Comparison of ENCODE assay signal across 9 cellular contexts in genomic region chr2:26745609-26746327, GRCh38. TPM values are rescaled to one million over a fixed set of nuclear protein-coding genes. Genes with fewer than 3 reads are reported as not detected.
DNase-seq lines count a peak whose midpoint lies in the region; ATAC-seq and TF ChIP-seq lines count a peak whose summit lies in the region.
"Had no signal": no experiment of that assay in that cellular context is flagged by ENCODE, and none has a peak within 500 bp of the region (broad histone marks: within the 10 kb centered on the region; RNA-seq: fewer than 3 reads in every experiment).

No MANE protein-coding gene starts in this region.

- H3K27ac Mint-ChIP-seq in T-cell = no peak overlapping the region

- intact Hi-C loops in left ventricle myocardium superior (cut with micrococcal nuclease) = loop anchor here (2.0 kb wide), 1 partner anchor 141 kb away; no protein-coding TSS in a partner anchor

- no peaks in the 10 kb centered on the region for H3K27me3 Mint-ChIP-seq in T-cell

- POLR2A ChIA-PET in T-cell (lab: Charles Lee) = interaction anchor here in 1 of 2 donors (0.6 kb wide), 1 partner anchor 137 kb away, joined by 8 read pairs; no protein-coding TSS in a partner anchor

- H3K4me3 Mint-ChIP-seq in T-cell = no peak overlapping the region

- ATAC-seq in T-cell (replicated peaks in 1 of 4) = peak; percentile 74 to 78 (median 77)
- ATAC-seq in left ventricle myocardium superior = peak; percentile 91
- ATAC-seq in HG03442 (IDR thresholded peaks at IDR 0.05; ENCODE audit: unreplicated experiment) = no peak

- no peak overlapping the region for H3K4me3 ChIP-seq in retinal pigment epithelial cell (ENCODE audit: low read length)
- H3K4me3 ChIP-seq: skin epidermis had no signal

- H3K9me3 Mint-ChIP-seq in T-cell = no peaks in the 10 kb centered on the region

- H3K36me3 Mint-ChIP-seq in T-cell = no peaks in the 10 kb centered on the region

- peak; percentile 92 for TF ChIP-seq CTCF in retinal pigment epithelial cell (conservative IDR thresholded peaks at IDR 0.05; ENCODE audit: low read depth, low read length)

- CTCF ChIA-PET in T-cell (lab: Charles Lee) = interaction anchor here (0.7 to 1.8 kb wide), 6 partner anchors 8 to 1220 kb away, joined by 3 to 10 read pairs (median 5); no protein-coding TSS in a partner anchor

- peaks cover 0 to 5% (median 4%) of the 10 kb centered on the region in 3 donors for H3K4me1 Mint-ChIP-seq in T-cell

- DNase-seq in activated gamma-delta T cell treated with Interleukin-2 at 50 U/mL for 16 hours (peak; percentile 77), activated gamma-delta T cell (lab: John Stamatoyannopoulos, UW) (no peak), NCI-H1417 treated with DMSO at 0.1 percent for 48 hours (lab: John Stamatoyannopoulos, UW) (peak; percentile 38), T-cell (peak; percentile 17 to 77 (median 66)), amniotic epithelial cell (ENCODE audit: low read depth) (peak; percentile 66), left ventricle myocardium superior (peak; percentile 88), retinal pigment epithelial cell (ENCODE audit: low read depth) (no peak)

RNA-seq across cellular contexts. Expression of gene SLC35F6, which starts 18.3 kb away (rescaled TPM):
- total RNA-seq in T-cell = 10 to 100 TPM; 17.6 to 20.0 (median 18.4) TPM
- 19.9 TPM for total RNA-seq in left ventricle myocardium superior

RNA-seq across cellular contexts. Expression of gene CENPA, which starts 40.1 kb away (rescaled TPM):
- 1 to 10 TPM in 2 of 5 donors, under 1 TPM in 3; 0.30 to 1.9 (median 0.76) TPM for total RNA-seq in T-cell
- not detected for total RNA-seq in left ventricle myocardium superior

RNA-seq across cellular contexts. Expression of gene KCNK3, which starts 53.2 kb away (rescaled TPM):
- total RNA-seq in T-cell = under 1 TPM in 3 of 5 donors, not detected in 2; 0.23 to 0.35 (median 0.26) TPM
- 2.8 TPM for total RNA-seq in left ventricle myocardium superior

Comparison
In these comparisons a context has a peak if more than half of its experiments do, and no peak if none do; other contexts are left out.
1. DNase-seq: peak in activated gamma-delta T cell treated with Interleukin-2 at 50 U/mL for 16 hours (single experiment), NCI-H1417 treated with DMSO at 0.1 percent for 48 hours (single experiment), T-cell (34 of 34), amniotic epithelial cell (single experiment) and left ventricle myocardium superior (single experiment); none in activated gamma-delta T cell (single experiment) and retinal pigment epithelial cell (single experiment).